22 cellular contexts compared by ENCODE assay signal in the genomic region with DNA sequence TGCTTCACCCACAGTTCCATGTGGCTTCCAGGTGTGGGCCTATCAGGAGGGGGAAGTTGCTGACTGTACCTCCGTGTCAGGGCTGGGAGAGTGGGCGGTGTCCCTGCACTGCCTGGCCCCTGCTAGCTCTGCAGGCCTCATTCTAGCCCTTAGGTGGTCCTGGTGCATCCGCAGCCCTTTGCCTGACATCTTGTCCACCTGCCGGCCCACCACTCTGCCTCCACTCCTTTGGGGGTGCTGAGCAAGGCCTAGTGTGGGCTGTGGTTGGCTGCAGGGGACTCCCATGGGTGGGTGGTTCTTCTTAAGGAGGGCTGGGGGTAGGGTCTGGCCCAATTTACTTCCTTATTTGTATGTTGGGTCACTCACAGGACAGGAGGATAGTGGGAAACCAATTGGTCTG.
"Had no signal": no experiment of that assay in that cellular context is flagged by ENCODE, and none has a peak within 500 bp of the region (broad histone marks: within the 10 kb centered on the region; RNA-seq: fewer than 3 reads in every experiment).

No MANE protein-coding gene starts in this region.

- H3K27ac ChIP-seq: adrenal gland, ascending aorta, brain microvascular endothelial cell, coronary artery, lower lobe of right lung, thyroid gland had no signal

- H3K4me3 ChIP-seq: adrenal gland, ascending aorta, coronary artery, lower lobe of right lung, mucosa of descending colon, thyroid gland had no signal

- DNase-seq: activated CD4-positive, alpha-beta memory T cell treated with anti-CD3 and anti-CD28 coated beads for 36 hours; activated CD4-positive, alpha-beta T cell treated with anti-CD3 and anti-CD28 coated beads for 4 hours; activated CD4-positive, CD25-positive, alpha-beta regulatory T cell; activated naive CD4-positive, alpha-beta T cell; activated T-cell treated with anti-CD3 and anti-CD28 coated beads, Interleukin-2, amount 50 U/mL, for 1 hour; brain microvascular endothelial cell; cerebellar nuclear complex; endodermal cell; kidney; lower lobe of right lung; mesendoderm; mucosa of descending colon; naive B cell; occipital lobe; retina; stimulated activated CD4-positive, alpha-beta T cell treated with anti-CD3 and anti-CD28 coated beads, Interleukin-4, amount 100 ng/mL, for 24 hours; stimulated activated naive CD8-positive, alpha-beta T cell treated with anti-CD3 and anti-CD28 coated beads, Interleukin-15, Interleukin-2, amounts not matched to agents 100 U/mL and 50 U/mL, for 24 hours; T-helper 9 cell; thyroid gland had no signal

- H3K27me3 ChIP-seq: adrenal gland, ascending aorta, brain microvascular endothelial cell, thyroid gland had no signal

- ATAC-seq: lower lobe of right lung; mucosa of descending colon; stimulated activated naive CD8-positive, alpha-beta T cell treated with anti-CD3 and anti-CD28 coated beads, Interleukin-15, Interleukin-2, amounts not matched to agents 100 U/mL and 50 U/mL, for 24 hours had no signal

- H3K36me3 ChIP-seq: adrenal gland, ascending aorta, brain microvascular endothelial cell, lower lobe of right lung, thyroid gland had no signal

- H3K4me1 ChIP-seq: adrenal gland, lower lobe of right lung, thyroid gland had no signal

- H3K9me3 ChIP-seq: adrenal gland, ascending aorta, lower lobe of right lung, mucosa of descending colon, thyroid gland had no signal
